Comparison of ENCODE assay signal across 15 cellular contexts in the genomic region with DNA sequence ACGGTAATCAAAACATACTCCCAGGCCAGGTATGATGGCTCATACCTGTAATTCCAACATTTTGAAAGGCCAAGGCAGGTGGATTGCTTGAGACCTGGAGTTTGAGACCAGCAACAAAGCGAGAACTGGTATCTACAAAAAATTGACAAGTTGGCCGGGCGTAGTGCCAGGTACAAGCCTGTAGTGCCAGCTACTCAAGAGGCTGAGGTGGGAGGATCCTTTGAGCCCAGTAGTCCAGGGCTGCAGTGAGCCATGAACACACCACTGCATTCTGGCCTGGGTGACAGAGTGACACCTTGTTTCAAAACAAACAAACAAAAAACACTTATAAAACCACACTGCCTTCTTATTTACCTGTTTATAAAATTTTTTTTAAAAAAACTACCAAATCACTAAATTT.
DNase-seq lines count a peak whose midpoint lies in the region; ATAC-seq, FAIRE-seq and TF ChIP-seq lines count a peak whose summit lies in the region.
"Had no signal": no experiment of that assay in that cellular context is flagged by ENCODE, and none has a peak within 500 bp of the region (broad histone marks: within the 10 kb centered on the region; RNA-seq: fewer than 3 reads in every experiment).

No MANE protein-coding gene starts in this region.

- H3K36me3 ChIP-seq in MM.1S (replicated peaks; ENCODE audit: insufficient read depth, low read length) = no peaks in the 10 kb centered on the region
- no peaks in the 10 kb centered on the region for H3K36me3 ChIP-seq in kidney (ENCODE audit: control insufficient read depth in 1 of 2, insufficient read depth in 2 of 2, low read length in 2 of 2)
- no peaks in the 10 kb centered on the region for H3K36me3 ChIP-seq in brain microvascular endothelial cell (replicated peaks)
- H3K36me3 ChIP-seq: esophagus muscularis mucosa, ovary had no signal

- CTCF ChIA-PET in Calu3 (lab: Charles Lee) = interaction anchor here (0.9 to 1.3 kb wide), 3 partner anchors 82 to 100 kb away, joined by 3 read pairs; no protein-coding TSS in a partner anchor

- H3K27ac ChIP-seq in MM.1S (ENCODE audit: low read length) (no peak overlapping the region), kidney (ENCODE audit: low read depth in 2 of 2, low read length in 2 of 2) (no peak overlapping the region), brain microvascular endothelial cell (no peak overlapping the region)
- H3K27ac ChIP-seq: esophagus muscularis mucosa, ovary had no signal

- H3K4me2 ChIP-seq in MM.1S (ENCODE audit: low read depth, low read length) = 0 out of 2 replicates have a peak overlapping the region, but pooled peaks have one; percentile 10

- no peak overlapping the region for H3K4me3 ChIP-seq in MM.1S (ENCODE audit: low read length)
- H3K4me3 ChIP-seq in kidney (ENCODE audit: low read length in 2 of 2) = no peak overlapping the region
- no peak overlapping the region for H3K4me3 ChIP-seq in brain microvascular endothelial cell (ENCODE audit: low read depth, low read length)
- H3K4me3 ChIP-seq: esophagus muscularis mucosa, ovary had no signal

- BruUV-seq in Calu3 (replicated peaks; lab: Mats Ljungman, UMichigan) = no TSS peak

- H3K79me2 ChIP-seq in MM.1S (ENCODE audit: low read length) = no peaks in the 10 kb centered on the region

- H3F3A ChIP-seq in MM.1S (ENCODE audit: insufficient read depth, low read length) = no peaks in the 10 kb centered on the region

- in situ Hi-C loops in brain microvascular endothelial cell (cut with HindIII; ENCODE audit: low pct_ligation_motif_present, low sequenced_read_pairs) = loop anchor here (25.0 kb wide), 1 partner anchor 103 kb away; no protein-coding TSS in a partner anchor

- peaks cover 10% of the 10 kb centered on the region for H3K36me3 Mint-ChIP-seq in Calu3 (ENCODE audit: insufficient read depth, unreplicated experiment)

- TF ChIP-seq CTCF in Calu3 (IDR thresholded peaks at IDR 0.05; ENCODE audit: unreplicated experiment) (no peak), MM.1S (IDR thresholded peaks at IDR 0.05; ENCODE audit: low read length) (no peak), kidney (IDR thresholded peaks at IDR 0.05; ENCODE audit: borderline replicate concordance, extremely low read depth, insufficient read depth) (no peak), D721Med (IDR thresholded peaks at IDR 0.05; ENCODE audit: insufficient read depth, missing control alignments) (no peak), brain microvascular endothelial cell (IDR thresholded peaks at IDR 0.05; ENCODE audit: low read depth, low read length, missing control alignments) (no peak)

- H3K9me3 ChIP-seq in MM.1S (replicated peaks; ENCODE audit: insufficient read depth, low read length) (no peaks in the 10 kb centered on the region), kidney (ENCODE audit: control insufficient read depth in 1 of 2, low read length in 2 of 2) (no peaks in the 10 kb centered on the region)
- H3K9me3 ChIP-seq: Caco-2, esophagus muscularis mucosa, ovary had no signal

- DNase-seq in Calu3 = peak; percentile 75
- DNase-seq in MM.1S = no peak
- DNase-seq in NCI-H69 (lab: John Stamatoyannopoulos, UW) = peak; percentile 92
- peak; percentile 72 for DNase-seq in kidney
- DNase-seq in RCC 7860 (ENCODE audit: low spot score) = no peak
- DNase-seq in D721Med (ENCODE audit: insufficient read length, low spot score) = no peak
- no peak for DNase-seq in brain microvascular endothelial cell
- DNase-seq: activated CD8-positive, alpha-beta memory T cell treated with anti-CD3 and anti-CD28 coated beads for 24 hours; Caco-2; ovary; stimulated activated naive CD4-positive, alpha-beta T cell; T-helper 1 cell had no signal

- H3K27ac Mint-ChIP-seq in Calu3 (ENCODE audit: unreplicated experiment) = no peak overlapping the region

- FAIRE-seq in kidney (lab: Jason Lieb, UNC) (no peak), RCC 7860 (lab: Jason Lieb, UNC) (no peak), D721Med (lab: Jason Lieb, UNC) (no peak)
- FAIRE-seq: keratinocyte had no signal

- no peaks in the 10 kb centered on the region for H3K9me2 ChIP-seq in MM.1S (replicated peaks; ENCODE audit: insufficient read depth, low read length)

- no peak overlapping the region for H3K4me3 Mint-ChIP-seq in Calu3 (ENCODE audit: low read depth, unreplicated experiment)

- intact Hi-C loops in Calu3 (cut with micrococcal nuclease; ENCODE audit: unreplicated experiment) (loop anchor here (10.0 kb wide), 1 partner anchor 155 kb away; no protein-coding TSS in a partner anchor), kidney (cut with DNase I) (no loop called here)

- peaks cover 36% of the 10 kb centered on the region for H3K4me1 Mint-ChIP-seq in Calu3 (ENCODE audit: low read depth, unreplicated experiment)

- H4K20me1 ChIP-seq in MM.1S (ENCODE audit: insufficient read depth, low read length) = no peaks in the 10 kb centered on the region

- no peaks in the 10 kb centered on the region for H3K9me3 Mint-ChIP-seq in Calu3 (ENCODE audit: low read depth, unreplicated experiment)

- no peak for ATAC-seq in GM18861 (IDR thresholded peaks at IDR 0.05; ENCODE audit: unreplicated experiment)

- H3K27me3 Mint-ChIP-seq in Calu3 (ENCODE audit: unreplicated experiment) = no peaks in the 10 kb centered on the region

- no peak overlapping the region for H2AFZ ChIP-seq in MM.1S (ENCODE audit: low read length)

- H3K4me1 ChIP-seq in MM.1S (ENCODE audit: low read length) (peaks cover 5% of the 10 kb centered on the region; the same call in 1 of the 2 replicates), kidney (ENCODE audit: control insufficient read depth in 1 of 2, insufficient read depth in 1 of 2, low read depth in 1 of 2, low read length in 2 of 2) (peaks cover 4 to 22% of the 10 kb centered on the region in 2 donors)
- H3K4me1 ChIP-seq: Caco-2 had no signal

- H3K9ac ChIP-seq in MM.1S (ENCODE audit: low read length) = no peak overlapping the region
- H3K9ac ChIP-seq in kidney (ENCODE audit: low read length in 2 of 2) = no peak overlapping the region

- H3K27me3 ChIP-seq in MM.1S (replicated peaks; ENCODE audit: insufficient read depth, low read length) = no peaks in the 10 kb centered on the region
- H3K27me3 ChIP-seq in brain microvascular endothelial cell (replicated peaks) = no peaks in the 10 kb centered on the region
- H3K27me3 ChIP-seq: esophagus muscularis mucosa, ovary had no signal

Comparison
In these comparisons a context has a peak if more than half of its experiments do, and no peak if none do; other contexts are left out.
1. DNase-seq: peak in Calu3 (single experiment), NCI-H69 (single experiment) and kidney (single experiment); none in MM.1S (single experiment), RCC 7860 (single experiment), D721Med (single experiment) and brain microvascular endothelial cell (single experiment).